In the genomic region with DNA sequence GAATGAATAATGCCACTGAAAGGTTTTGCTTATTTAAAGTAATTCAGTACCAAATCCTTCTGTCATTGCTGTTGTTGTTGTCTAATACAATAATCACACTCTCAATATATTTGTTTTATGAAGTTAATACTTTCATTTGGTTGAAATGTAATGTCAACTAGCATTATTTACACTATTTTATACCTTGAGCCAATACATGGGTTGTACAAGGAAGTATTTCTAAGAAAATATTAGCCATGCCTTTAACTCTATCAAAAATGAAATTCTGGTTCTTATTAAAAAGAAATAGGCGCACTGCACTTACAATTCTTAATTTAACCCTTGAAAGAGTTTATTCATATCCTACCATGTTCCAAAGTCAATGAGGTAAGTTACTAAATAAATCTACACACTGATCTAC, we compare ENCODE assay signal across 2 cellular contexts.
TF ChIP-seq lines count a peak whose summit lies in the region.

No MANE protein-coding gene starts in this region.

TF ChIP-seq in liver, 16 proteins besides CTCF, POLR2A, EP300 and RAD21:
- no peak for TF ChIP-seq NR2F2 (IDR thresholded peaks at IDR 0.05)
- no peak for TF ChIP-seq FOXA1 (IDR thresholded peaks at IDR 0.05)
- no peak for TF ChIP-seq GABPA (IDR thresholded peaks at IDR 0.05 in 1 of 2, conservative IDR thresholded peaks at IDR 0.05 in 1 of 2)
- TF ChIP-seq HNF4G (IDR thresholded peaks at IDR 0.05) = no peak

TF ChIP-seq in HepG2, 621 proteins besides CTCF, POLR2A, EP300 and RAD21:
- TF ChIP-seq, protein P1, sequence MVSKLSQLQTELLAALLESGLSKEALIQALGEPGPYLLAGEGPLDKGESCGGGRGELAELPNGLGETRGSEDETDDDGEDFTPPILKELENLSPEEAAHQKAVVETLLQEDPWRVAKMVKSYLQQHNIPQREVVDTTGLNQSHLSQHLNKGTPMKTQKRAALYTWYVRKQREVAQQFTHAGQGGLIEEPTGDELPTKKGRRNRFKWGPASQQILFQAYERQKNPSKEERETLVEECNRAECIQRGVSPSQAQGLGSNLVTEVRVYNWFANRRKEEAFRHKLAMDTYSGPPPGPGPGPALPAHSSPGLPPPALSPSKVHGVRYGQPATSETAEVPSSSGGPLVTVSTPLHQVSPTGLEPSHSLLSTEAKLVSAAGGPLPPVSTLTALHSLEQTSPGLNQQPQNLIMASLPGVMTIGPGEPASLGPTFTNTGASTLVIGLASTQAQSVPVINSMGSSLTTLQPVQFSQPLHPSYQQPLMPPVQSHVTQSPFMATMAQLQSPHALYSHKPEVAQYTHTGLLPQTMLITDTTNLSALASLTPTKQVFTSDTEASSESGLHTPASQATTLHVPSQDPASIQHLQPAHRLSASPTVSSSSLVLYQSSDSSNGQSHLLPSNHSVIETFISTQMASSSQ (IDR thresholded peaks at IDR 0.05; ENCODE audit: low read depth) = no peak
- TF ChIP-seq, protein P1 (CRISPR knock-in tag; IDR thresholded peaks at IDR 0.05; ENCODE audit: borderline replicate concordance) = no peak
- TF ChIP-seq ZSCAN9 (CRISPR knock-in tag; IDR thresholded peaks at IDR 0.05; ENCODE audit: borderline replicate concordance) (no peak), ZNF20 (CRISPR knock-in tag; IDR thresholded peaks at IDR 0.05) (no peak), TAF1 (CRISPR knock-in tag; IDR thresholded peaks at IDR 0.05) (no peak), SALL2 (CRISPR knock-in tag; IDR thresholded peaks at IDR 0.05) (no peak), MEF2D (CRISPR knock-in tag; IDR thresholded peaks at IDR 0.05) (no peak), ESRRA (CRISPR knock-in tag; IDR thresholded peaks at IDR 0.05; ENCODE audit: low read depth) (no peak), ZNF790 (CRISPR knock-in tag; IDR thresholded peaks at IDR 0.05; ENCODE audit: borderline replicate concordance) (no peak), NFRKB (IDR thresholded peaks at IDR 0.05) (no peak), NR2F2 (IDR thresholded peaks at IDR 0.05; ENCODE audit: borderline replicate concordance, low read depth) (no peak)
- TF ChIP-seq, protein P2, sequence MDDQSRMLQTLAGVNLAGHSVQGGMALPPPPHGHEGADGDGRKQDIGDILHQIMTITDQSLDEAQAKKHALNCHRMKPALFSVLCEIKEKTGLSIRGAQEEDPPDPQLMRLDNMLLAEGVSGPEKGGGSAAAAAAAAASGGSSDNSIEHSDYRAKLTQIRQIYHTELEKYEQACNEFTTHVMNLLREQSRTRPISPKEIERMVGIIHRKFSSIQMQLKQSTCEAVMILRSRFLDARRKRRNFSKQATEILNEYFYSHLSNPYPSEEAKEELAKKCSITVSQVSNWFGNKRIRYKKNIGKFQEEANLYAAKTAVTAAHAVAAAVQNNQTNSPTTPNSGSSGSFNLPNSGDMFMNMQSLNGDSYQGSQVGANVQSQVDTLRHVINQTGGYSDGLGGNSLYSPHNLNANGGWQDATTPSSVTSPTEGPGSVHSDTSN (CRISPR knock-in tag; IDR thresholded peaks at IDR 0.05; ENCODE audit: borderline replicate concordance) = no peak
- TF ChIP-seq, protein P3, sequence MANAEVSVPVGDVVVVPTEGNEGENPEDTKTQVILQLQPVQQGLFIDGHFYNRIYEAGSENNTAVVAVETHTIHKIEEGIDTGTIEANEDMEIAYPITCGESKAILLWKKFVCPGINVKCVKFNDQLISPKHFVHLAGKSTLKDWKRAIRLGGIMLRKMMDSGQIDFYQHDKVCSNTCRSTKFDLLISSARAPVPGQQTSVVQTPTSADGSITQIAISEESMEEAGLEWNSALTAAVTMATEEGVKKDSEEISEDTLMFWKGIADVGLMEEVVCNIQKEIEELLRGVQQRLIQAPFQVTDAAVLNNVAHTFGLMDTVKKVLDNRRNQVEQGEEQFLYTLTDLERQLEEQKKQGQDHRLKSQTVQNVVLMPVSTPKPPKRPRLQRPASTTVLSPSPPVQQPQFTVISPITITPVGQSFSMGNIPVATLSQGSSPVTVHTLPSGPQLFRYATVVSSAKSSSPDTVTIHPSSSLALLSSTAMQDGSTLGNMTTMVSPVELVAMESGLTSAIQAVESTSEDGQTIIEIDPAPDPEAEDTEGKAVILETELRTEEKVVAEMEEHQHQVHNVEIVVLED (CRISPR knock-in tag; IDR thresholded peaks at IDR 0.05; ENCODE audit: borderline replicate concordance) = no peak
